10 cellular contexts compared by ENCODE assay signal in genomic region chr5:132256783-132257130, GRCh38. TPM values are rescaled to one million over a fixed set of nuclear protein-coding genes. Genes with fewer than 3 reads are reported as not detected.
DNase-seq lines count a peak whose midpoint lies in the region; ATAC-seq and TF ChIP-seq lines count a peak whose summit lies in the region.
"Had no signal": no experiment of that assay in that cellular context is flagged by ENCODE, and none has a peak within 500 bp of the region (broad histone marks: within the 10 kb centered on the region; RNA-seq: fewer than 3 reads in every experiment).

No MANE protein-coding gene starts in this region.

- peaks cover 17% of the 10 kb centered on the region for H3K27me3 ChIP-seq in mucosa of stomach (ENCODE audit: control insufficient read depth, insufficient read depth, low read length)
- H3K27me3 ChIP-seq in testis: no peaks in the 10 kb centered on the region

- H3K36me3 Mint-ChIP-seq in activated CD4-positive, alpha-beta T cell treated with anti-CD3 and anti-CD28 coated beads for 36 hours (ENCODE audit: low read depth): no peaks in the 10 kb centered on the region
- H3K36me3 Mint-ChIP-seq in chondrocyte (ENCODE audit: low read depth): peaks cover 4% of the 10 kb centered on the region

- peak; percentile 3 for DNase-seq in activated CD4-positive, alpha-beta T cell treated with anti-CD3 and anti-CD28 coated beads for 36 hours
- no peak for DNase-seq in activated CD4-positive, alpha-beta T cell treated with anti-CD3 and anti-CD28 coated beads for 1 hour
- DNase-seq in chondrocyte (ENCODE audit: low spot score) (peak; percentile 61), testis (no peak), NK-92 (lab: John Stamatoyannopoulos, UW; ENCODE audit: unreplicated experiment) (no peak)
- DNase-seq: NCI-H774 had no signal

- H3K4me1 ChIP-seq in mucosa of stomach (ENCODE audit: control insufficient read depth, insufficient read depth, low read length) (peaks cover 59% of the 10 kb centered on the region), testis (peaks cover 31% of the 10 kb centered on the region)

- 49 to 83% methylated on average over 6 of the region's 6 CpGs for WGBS in testis, 2 donors

- no peak for ATAC-seq in activated CD4-positive, alpha-beta T cell treated with anti-CD3 and anti-CD28 coated beads for 36 hours
- no peak for ATAC-seq in HG03196 (IDR thresholded peaks at IDR 0.05; ENCODE audit: unreplicated experiment)
- ATAC-seq in HG02973 (IDR thresholded peaks at IDR 0.05; ENCODE audit: unreplicated experiment): no peak

- H3K9ac ChIP-seq in mucosa of stomach (ENCODE audit: low read length): peak overlapping the region; percentile 59

- intact Hi-C loops in activated CD4-positive, alpha-beta T cell treated with anti-CD3 and anti-CD28 coated beads for 36 hours (cut with DNase I, micrococcal nuclease): no loop called here
- intact Hi-C loops in testis (cut with DNase I; ENCODE audit: low total_unique reads): no loop called here

- TF ChIP-seq CTCF in chondrocyte (IDR thresholded peaks at IDR 0.05) (no peak), testis (IDR thresholded peaks at IDR 0.05) (no peak)

- no peak for TF ChIP-seq POLR2A in testis (IDR thresholded peaks at IDR 0.05)

- POLR2A ChIA-PET in activated CD4-positive, alpha-beta T cell treated with anti-CD3 and anti-CD28 coated beads for 36 hours (lab: Charles Lee): no interaction called here

- no peak overlapping the region for H3K27ac Mint-ChIP-seq in activated CD4-positive, alpha-beta T cell treated with anti-CD3 and anti-CD28 coated beads for 36 hours
- H3K27ac Mint-ChIP-seq in chondrocyte (ENCODE audit: unreplicated experiment): peak overlapping the region; percentile 53

- CTCF ChIA-PET in activated CD4-positive, alpha-beta T cell treated with anti-CD3 and anti-CD28 coated beads for 36 hours (lab: Charles Lee): interaction anchor here (7.9 kb wide), 1 partner anchor 18 kb away, joined by 48 read pairs; no protein-coding TSS in a partner anchor

- no peak overlapping the region for H3K27ac ChIP-seq in testis

- H3K27me3 Mint-ChIP-seq in activated CD4-positive, alpha-beta T cell treated with anti-CD3 and anti-CD28 coated beads for 36 hours: peaks cover 6% of the 10 kb centered on the region
- H3K27me3 Mint-ChIP-seq in chondrocyte (ENCODE audit: low read depth): no peaks in the 10 kb centered on the region

- no peak overlapping the region for H3K4me3 Mint-ChIP-seq in activated CD4-positive, alpha-beta T cell treated with anti-CD3 and anti-CD28 coated beads for 36 hours
- H3K4me3 Mint-ChIP-seq in chondrocyte (ENCODE audit: unreplicated experiment): peak overlapping the region; percentile 47

- H3K36me3 ChIP-seq in mucosa of stomach (ENCODE audit: control insufficient read depth, insufficient read depth, low read length): no peaks in the 10 kb centered on the region
- no peaks in the 10 kb centered on the region for H3K36me3 ChIP-seq in testis (ENCODE audit: low read depth, missing control alignments)

- no peaks in the 10 kb centered on the region for H3K9me3 Mint-ChIP-seq in activated CD4-positive, alpha-beta T cell treated with anti-CD3 and anti-CD28 coated beads for 36 hours (ENCODE audit: low read depth)
- H3K9me3 Mint-ChIP-seq in chondrocyte (ENCODE audit: low read depth): no peaks in the 10 kb centered on the region

- H3K4me1 Mint-ChIP-seq in activated CD4-positive, alpha-beta T cell treated with anti-CD3 and anti-CD28 coated beads for 36 hours: peaks cover 12% of the 10 kb centered on the region
- peaks cover 52% of the 10 kb centered on the region for H3K4me1 Mint-ChIP-seq in chondrocyte (ENCODE audit: low read depth)

- no peaks in the 10 kb centered on the region for H3K9me3 ChIP-seq in mucosa of stomach (ENCODE audit: control insufficient read depth, low read length)
- H3K9me3 ChIP-seq in testis: no peaks in the 10 kb centered on the region

- H3K4me3 ChIP-seq in mucosa of stomach (ENCODE audit: low read length) (no peak overlapping the region), testis (peak overlapping the region; percentile 22 to 57)

RNA-seq across cellular contexts. Expression of gene PDLIM4, which starts 0.7 kb away (rescaled TPM):
- total RNA-seq in activated CD4-positive, alpha-beta T cell treated with anti-CD3 and anti-CD28 coated beads for 36 hours: under 1 TPM; 0.21 to 0.23 TPM
- 55.1 to 97.8 TPM (median 59.2 TPM) in 3 replicates for total RNA-seq in chondrocyte
- 10 to 100 TPM; 11.8 to 18.5 TPM for total RNA-seq in testis
- 20.5 TPM for polyA plus RNA-seq in testis (ENCODE audit: insufficient read depth, low read depth, low replicate concordance)
- total RNA-seq: A172 had no signal

RNA-seq across cellular contexts. Expression of gene P4HA2, which starts 29.1 kb away (rescaled TPM):
- total RNA-seq in activated CD4-positive, alpha-beta T cell treated with anti-CD3 and anti-CD28 coated beads for 36 hours: 1 to 10 TPM; 6.1 to 8.9 TPM
- total RNA-seq in chondrocyte (261 to 304 TPM (median 302 TPM) in 3 replicates), testis (10 to 100 TPM; 20.4 to 22.8 TPM)
- polyA plus RNA-seq in testis (ENCODE audit: insufficient read depth, low read depth, low replicate concordance): 25.4 TPM

RNA-seq across cellular contexts. Expression of gene SLC22A4, which starts 37.4 kb away (rescaled TPM):
- 1 to 10 TPM in 1 of 2 experiments, under 1 TPM in 1; 0.66 to 1.1 TPM for total RNA-seq in activated CD4-positive, alpha-beta T cell treated with anti-CD3 and anti-CD28 coated beads for 36 hours
- total RNA-seq in chondrocyte (4.2 to 5.4 TPM (median 4.8 TPM) in 3 replicates), testis (1 to 10 TPM; 1.5 to 2.3 TPM)
- 1.1 TPM for polyA plus RNA-seq in testis (ENCODE audit: insufficient read depth, low read depth, low replicate concordance)

Comparison
In these comparisons a context has a peak if more than half of its experiments do, and no peak if none do; other contexts are left out.
1. DNase-seq: peak in activated CD4-positive, alpha-beta T cell treated with anti-CD3 and anti-CD28 coated beads for 36 hours (single experiment) and chondrocyte (single experiment); none in activated CD4-positive, alpha-beta T cell treated with anti-CD3 and anti-CD28 coated beads for 1 hour (single experiment), testis (single experiment) and NK-92 (single experiment).
2. RNA of gene PDLIM4, which starts 0.7 kb away (total RNA-seq): 55.1 to 97.8 TPM in chondrocyte and 11.8 to 18.5 TPM in testis; 0.21 to 0.23 TPM in activated CD4-positive, alpha-beta T cell treated with anti-CD3 and anti-CD28 coated beads for 36 hours; every median in the first group is over 10 times any median in the second.
3. RNA of gene P4HA2, which starts 29.1 kb away (total RNA-seq): 261 to 304 TPM in chondrocyte; 20.4 to 22.8 TPM in testis and 6.1 to 8.9 TPM in activated CD4-positive, alpha-beta T cell treated with anti-CD3 and anti-CD28 coated beads for 36 hours; every median in the first group is over 10 times any median in the second.